In the genomic region with DNA sequence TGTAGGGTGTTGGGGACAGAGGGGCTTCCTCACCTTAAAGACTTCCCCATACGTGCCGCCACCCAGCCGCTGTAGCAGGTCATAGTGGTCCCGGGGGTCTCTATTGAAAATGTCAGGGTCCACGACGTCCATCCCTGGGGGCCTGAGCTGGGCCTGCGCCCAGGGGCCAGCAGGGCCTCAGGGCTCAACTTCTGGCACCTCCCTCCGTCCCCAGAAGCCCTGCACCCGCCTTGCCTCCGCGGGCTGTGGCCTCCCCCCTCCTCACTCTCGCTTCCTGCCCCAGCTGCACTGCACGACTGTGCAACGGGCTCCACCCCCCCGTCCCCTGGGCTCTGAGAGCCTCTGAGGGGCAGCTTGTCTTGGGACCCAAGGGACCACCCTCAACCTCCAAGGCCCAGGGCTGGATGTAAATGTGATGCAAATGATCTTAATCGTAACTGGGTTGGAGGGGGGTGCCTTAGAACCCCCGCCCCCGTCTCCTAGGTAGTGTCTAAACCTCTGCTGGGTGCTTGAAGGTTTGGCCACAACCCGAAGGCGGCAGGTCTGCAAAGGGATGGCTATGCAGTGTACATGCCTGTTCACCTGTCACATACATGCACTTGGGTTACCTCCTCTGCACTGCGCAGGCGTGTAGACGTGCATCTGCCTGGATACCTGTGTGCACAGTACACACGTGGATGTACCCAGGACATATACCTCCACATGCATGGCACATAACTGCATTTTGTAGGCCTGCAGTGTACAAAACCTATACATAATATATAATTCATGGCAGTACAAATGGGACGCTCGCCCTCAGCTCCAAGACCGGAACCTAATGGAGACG, we compare ENCODE assay signal across 9 cellular contexts. TPM values are rescaled to one million over a fixed set of nuclear protein-coding genes. Genes with fewer than 3 reads are reported as not detected.
A peak's percentile ranks its signal among the peaks of the same experiment; 100 is the strongest.
DNase-seq lines count a peak whose midpoint lies in the region; ATAC-seq, FAIRE-seq and TF ChIP-seq lines count a peak whose summit lies in the region.
"Had no signal": no experiment of that assay in that cellular context is flagged by ENCODE, and none has a peak within 500 bp of the region (broad histone marks: within the 10 kb centered on the region; RNA-seq: fewer than 3 reads in every experiment).

Gene MAP4K1, minus strand, starts transcription at position 190 of the 826 bp plus-strand sequence. Its CDS starts 58 bp downstream, at position 132.

- no peak for FAIRE-seq in RCC 7860 (lab: Jason Lieb, UNC)

- H4K20me1 ChIP-seq in neural progenitor cell (ENCODE audit: low read depth) = peaks cover 6% of the 10 kb centered on the region

- H3K27ac Mint-ChIP-seq in activated CD8-positive, alpha-beta memory T cell treated with anti-CD3 and anti-CD28 coated beads, Interleukin-2, amount 10 ng/mL, durations not matched to agents 7 days and 5 days = peak within 1 kb of the TSS; percentile 89
- H3K27ac Mint-ChIP-seq in neural progenitor cell = peak within 1 kb of the TSS; percentile 50

- DNase-seq in NCI-H2227 treated with DMSO at 0.1 percent for 48 hours (lab: John Stamatoyannopoulos, UW) (peak; percentile 94), neural progenitor cell (ENCODE audit: low spot score) (peak; percentile 20), thoracic aorta (ENCODE audit: low spot score) (no peak), RCC 7860 (ENCODE audit: low spot score) (no peak)
- DNase-seq in activated CD8-positive, alpha-beta memory T cell treated with anti-CD3 and anti-CD28 coated beads, Interleukin-2, amount 10 ng/mL, durations not matched to agents 7 days and 5 days = peak; percentile 90

- CTCF ChIA-PET in activated CD8-positive, alpha-beta memory T cell treated with anti-CD3 and anti-CD28 coated beads, Interleukin-2, amount 10 ng/mL, durations not matched to agents 7 days and 5 days (lab: Charles Lee) = interaction anchor here (0.8 to 6.6 kb wide), 21 partner anchors 11 to 312 kb away, joined by 3 to 93 read pairs (median 4); partner anchors contain the start of genes ACTN4, CATSPERG, FAM98C and MRPS12

- peak within 1 kb of the TSS; percentile 85 for H3K4me2 ChIP-seq in neural progenitor cell

- H3K9me3 Mint-ChIP-seq in activated CD8-positive, alpha-beta memory T cell treated with anti-CD3 and anti-CD28 coated beads, Interleukin-2, amount 10 ng/mL, durations not matched to agents 7 days and 5 days (ENCODE audit: low read depth) = no peaks in the 10 kb centered on the region
- H3K9me3 Mint-ChIP-seq in neural progenitor cell = no peaks in the 10 kb centered on the region

- peaks cover 11% of the 10 kb centered on the region for H3F3A ChIP-seq in neural progenitor cell (ENCODE audit: low read depth)

- H3K4me3 ChIP-seq in esophagus (ENCODE audit: low read depth in 1 of 2, low read length in 2 of 2) (peak within 1 kb of the TSS; percentile 97 to 99), neural progenitor cell (peak within 1 kb of the TSS; percentile 76), thoracic aorta (peak within 1 kb of the TSS; percentile 99)

- no peaks in the 10 kb centered on the region for H3K27me3 ChIP-seq in esophagus (ENCODE audit: control insufficient read depth in 1 of 2, insufficient read depth in 2 of 2, low read length in 2 of 2)
- H3K27me3 ChIP-seq in neural progenitor cell = no peaks in the 10 kb centered on the region
- H3K27me3 ChIP-seq in thoracic aorta (replicated peaks; ENCODE audit: insufficient read depth) = no peaks in the 10 kb centered on the region

- H3K4me1 ChIP-seq in esophagus (ENCODE audit: control insufficient read depth in 2 of 2, insufficient read depth in 2 of 2, low read length in 1 of 2) = peaks cover 7 to 16% of the 10 kb centered on the region in 2 donors
- H3K4me1 ChIP-seq in neural progenitor cell = peaks cover 10% of the 10 kb centered on the region
- H3K4me1 ChIP-seq in thoracic aorta (ENCODE audit: control insufficient read depth in 1 of 2, low read depth in 2 of 2) = peaks cover 10 to 18% of the 10 kb centered on the region in 2 donors

- TF ChIP-seq CTCF in neural progenitor cell (IDR thresholded peaks at IDR 0.05) (no peak), thoracic aorta (IDR thresholded peaks at IDR 0.05) (no peak)

- peak within 1 kb of the TSS; percentile 48 for H3K9ac ChIP-seq in neural progenitor cell

- peak; percentile 70 for TF ChIP-seq POLR2A in GM15510 (IDR thresholded peaks at IDR 0.05; ENCODE audit: borderline replicate concordance, extremely low read depth, insufficient read length)

- H3K4me1 Mint-ChIP-seq in activated CD8-positive, alpha-beta memory T cell treated with anti-CD3 and anti-CD28 coated beads, Interleukin-2, amount 10 ng/mL, durations not matched to agents 7 days and 5 days = peaks cover 53% of the 10 kb centered on the region
- peaks cover 19% of the 10 kb centered on the region for H3K4me1 Mint-ChIP-seq in neural progenitor cell

- WGBS in esophagus, 2 donors = 27 to 33% methylated on average over 28 of the region's 28 CpGs

- H3K36me3 ChIP-seq in esophagus (ENCODE audit: control insufficient read depth in 2 of 2, insufficient read depth in 2 of 2, low read length in 1 of 2) (peaks cover 4 to 12% of the 10 kb centered on the region in 2 donors), neural progenitor cell (peaks cover 5% of the 10 kb centered on the region), thoracic aorta (peaks cover 25% of the 10 kb centered on the region)

- peak within 1 kb of the TSS; percentile 44 for H2AFZ ChIP-seq in neural progenitor cell (replicated peaks)

- H3K9me3 ChIP-seq in esophagus (ENCODE audit: control insufficient read depth in 2 of 2, insufficient read depth in 1 of 2, low read depth in 1 of 2, low read length in 1 of 2) (peaks cover 0 to 4% of the 10 kb centered on the region in 2 donors), neural progenitor cell (ENCODE audit: low read depth) (no peaks in the 10 kb centered on the region), thoracic aorta (no peaks in the 10 kb centered on the region)

- ATAC-seq in HG02642 (IDR thresholded peaks at IDR 0.05; ENCODE audit: poor library complexity, unreplicated experiment) (peak; percentile 52), thoracic aorta (ENCODE audit: insufficient number of reproducible peaks, low FRiP score, low read depth) (peak; percentile 9)
- ATAC-seq in activated CD8-positive, alpha-beta memory T cell treated with anti-CD3 and anti-CD28 coated beads, Interleukin-2, amount 10 ng/mL, durations not matched to agents 7 days and 5 days = peak; percentile 72

- H3K79me2 ChIP-seq in neural progenitor cell (ENCODE audit: low read depth) = peaks cover 25% of the 10 kb centered on the region

- peak within 1 kb of the TSS; percentile 96 for H3K4me3 Mint-ChIP-seq in activated CD8-positive, alpha-beta memory T cell treated with anti-CD3 and anti-CD28 coated beads, Interleukin-2, amount 10 ng/mL, durations not matched to agents 7 days and 5 days
- H3K4me3 Mint-ChIP-seq in neural progenitor cell = peak within 1 kb of the TSS; percentile 100

- H3K27me3 Mint-ChIP-seq in activated CD8-positive, alpha-beta memory T cell treated with anti-CD3 and anti-CD28 coated beads, Interleukin-2, amount 10 ng/mL, durations not matched to agents 7 days and 5 days = no peaks in the 10 kb centered on the region
- peaks cover 2% of the 10 kb centered on the region for H3K27me3 Mint-ChIP-seq in neural progenitor cell (ENCODE audit: insufficient read depth, low read depth)

- peak within 1 kb of the TSS; percentile 88 to 93 for H3K27ac ChIP-seq in esophagus (ENCODE audit: low read depth in 2 of 2, low read length in 1 of 2)
- H3K27ac ChIP-seq in neural progenitor cell = no peak within 1 kb of the TSS
- peak within 1 kb of the TSS; percentile 71 to 74 for H3K27ac ChIP-seq in thoracic aorta

- H3K36me3 Mint-ChIP-seq in activated CD8-positive, alpha-beta memory T cell treated with anti-CD3 and anti-CD28 coated beads, Interleukin-2, amount 10 ng/mL, durations not matched to agents 7 days and 5 days = peaks cover 34% of the 10 kb centered on the region
- peaks cover 9% of the 10 kb centered on the region for H3K36me3 Mint-ChIP-seq in neural progenitor cell

RNA-seq across cellular contexts. Expression of gene MAP4K1, which starts in this region (rescaled TPM):
- total RNA-seq in activated CD8-positive, alpha-beta memory T cell treated with anti-CD3 and anti-CD28 coated beads, Interleukin-2, amount 10 ng/mL, durations not matched to agents 7 days and 5 days = 100 to 1,000 TPM; 337 to 497 TPM
- polyA plus RNA-seq in esophagus = 1 to 10 TPM; 3.3 to 7.3 TPM
- total RNA-seq in neural progenitor cell (ENCODE audit: low replicate concordance) = 1.9 and 3.6 TPM in 2 replicates
- 10 to 100 TPM in 1 of 2 donors, 1 to 10 TPM in 1; 4.6 to 33.7 TPM for total RNA-seq in thoracic aorta
- total RNA-seq: glomerular endothelial cell had no signal

Comparison
In these comparisons a context has a peak if more than half of its experiments do, and no peak if none do; other contexts are left out.
1. RNA of gene MAP4K1 (total RNA-seq): 337 to 497 TPM in activated CD8-positive, alpha-beta memory T cell treated with anti-CD3 and anti-CD28 coated beads, Interleukin-2, amount 10 ng/mL, durations not matched to agents 7 days and 5 days; 4.6 to 33.7 TPM in thoracic aorta and 1.9 to 3.6 TPM in neural progenitor cell; every median in the first group is over 4 times any median in the second.
2. ATAC-seq: peak in every context shown above with its lines; median percentile 72 in activated CD8-positive, alpha-beta memory T cell treated with anti-CD3 and anti-CD28 coated beads, Interleukin-2, amount 10 ng/mL, durations not matched to agents 7 days and 5 days; 52 in HG02642; 9 in thoracic aorta.
3. DNase-seq: peak in NCI-H2227 treated with DMSO at 0.1 percent for 48 hours (single experiment), activated CD8-positive, alpha-beta memory T cell treated with anti-CD3 and anti-CD28 coated beads, Interleukin-2, amount 10 ng/mL, durations not matched to agents 7 days and 5 days (single experiment) and neural progenitor cell (single experiment); none in thoracic aorta (single experiment) and RCC 7860 (single experiment).
4. Peak in every context shown above with its lines, with median percentiles within 50 percentile points of each other: H3K4me3 ChIP-seq.